ENCODE assay signal across 8 cellular contexts in genomic region chr13:43085545-43085944, GRCh38.
DNase-seq lines count a peak whose midpoint lies in the region; ATAC-seq, FAIRE-seq and TF ChIP-seq lines count a peak whose summit lies in the region.

No MANE protein-coding gene starts in this region.

- no peak overlapping the region for H3K4me3 Mint-ChIP-seq in progenitor cell of endocrine pancreas (ENCODE audit: low read depth)

- peaks cover 13% of the 10 kb centered on the region for H3K4me1 Mint-ChIP-seq in progenitor cell of endocrine pancreas (ENCODE audit: low read depth)

- no peak for TF ChIP-seq POLR2A in H54 (IDR thresholded peaks at IDR 0.05; ENCODE audit: low read depth, low read length)

- intact Hi-C loops in dorsolateral prefrontal cortex (cut with DNase I), result loop anchor here (5.0 to 10.0 kb wide), 3 partner anchors 219 to 789 kb away; partner anchors contain the start of genes ENOX1 (in 2 of the 2), CCDC122 (in 1 of the 2) and LACC1 (in 1 of the 2)

- TF ChIP-seq CTCF in dorsolateral prefrontal cortex (IDR thresholded peaks at IDR 0.05 in 54 of 56, conservative IDR thresholded peaks at IDR 0.05 in 2 of 56; ENCODE audit: low read depth in 1 of 56, partially characterized antibody in 56 of 56) (peak; percentile 59 to 92 (median 77)), progenitor cell of endocrine pancreas (IDR thresholded peaks at IDR 0.05; ENCODE audit: unreplicated experiment) (peak; percentile 64)

- H3K27me3 ChIP-seq in dorsolateral prefrontal cortex, result no peaks in the 10 kb centered on the region

- peaks cover 4% of the 10 kb centered on the region for H3K9me3 Mint-ChIP-seq in progenitor cell of endocrine pancreas (ENCODE audit: low read depth)

- H3K27ac ChIP-seq in dorsolateral prefrontal cortex, result peak overlapping the region in 2 of 59 donors; percentile 3 to 12

- peaks cover 35% of the 10 kb centered on the region for H3K36me3 Mint-ChIP-seq in progenitor cell of endocrine pancreas (ENCODE audit: insufficient read depth)

- no peak for FAIRE-seq in H54 (lab: Jason Lieb, UNC)

- DNase-seq in DMS79 treated with DMSO at 0.1 percent for 48 hours (lab: John Stamatoyannopoulos, UW) (peak; percentile 37), DMS79 (lab: John Stamatoyannopoulos, UW) (no peak), NCI-H345 (lab: John Stamatoyannopoulos, UW) (peak; percentile 16), dorsolateral prefrontal cortex (no peak), progenitor cell of endocrine pancreas (ENCODE audit: low spot score, unreplicated experiment) (no peak), H54 (ENCODE audit: insufficient read length, low spot score) (no peak)

- no peak for ATAC-seq in GM19463 (IDR thresholded peaks at IDR 0.05; ENCODE audit: unreplicated experiment)
- ATAC-seq in HG03095 (IDR thresholded peaks at IDR 0.05; ENCODE audit: unreplicated experiment), result no peak

- H3K27me3 Mint-ChIP-seq in progenitor cell of endocrine pancreas, result no peaks in the 10 kb centered on the region

- H3K4me3 ChIP-seq in dorsolateral prefrontal cortex, result no peak overlapping the region

- H3K27ac Mint-ChIP-seq in progenitor cell of endocrine pancreas, result no peak overlapping the region

Comparison
In these comparisons a context has a peak if more than half of its experiments do, and no peak if none do; other contexts are left out.
1. DNase-seq: peak in DMS79 treated with DMSO at 0.1 percent for 48 hours (single experiment) and NCI-H345 (single experiment); none in DMS79 (single experiment), dorsolateral prefrontal cortex (0 of 10), progenitor cell of endocrine pancreas (single experiment) and H54 (single experiment).